ENCODE assay signal across 8 cellular contexts in the genomic region with DNA sequence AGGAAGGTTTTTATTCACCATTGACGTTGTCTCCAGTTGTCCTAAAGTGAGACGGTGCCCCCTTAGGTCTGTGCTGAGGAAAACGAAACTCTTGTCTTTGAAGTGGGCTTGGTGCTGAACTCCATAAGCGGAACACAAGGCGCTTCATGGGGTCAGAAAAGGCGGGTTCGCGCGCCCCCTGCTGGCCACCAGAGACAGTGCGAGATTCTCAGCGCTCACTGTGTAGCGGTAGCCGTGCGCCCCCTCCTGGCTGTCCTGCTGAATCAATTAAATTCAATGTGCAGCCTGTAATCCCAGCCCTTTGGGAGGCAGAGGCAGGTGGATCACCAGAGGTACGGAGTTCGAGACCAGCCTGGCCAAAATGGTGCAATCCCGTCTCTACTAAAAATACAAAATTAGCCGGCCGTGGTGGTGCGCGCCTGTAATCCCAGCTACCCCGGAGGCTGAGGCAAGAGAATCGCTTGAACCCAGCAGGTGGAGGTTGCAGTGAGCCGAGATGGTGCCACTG.
DNase-seq lines count a peak whose midpoint lies in the region; ATAC-seq and TF ChIP-seq lines count a peak whose summit lies in the region.

No MANE protein-coding gene starts in this region.

- WGBS in lung, 2 donors = 12 to 20% methylated on average over 24 of the region's 24 CpGs

- DNase-seq in CD1c-positive myeloid dendritic cell (ENCODE audit: extremely low spot score) (peak; percentile 86), NCI-H748 treated with DMSO at 0.1 percent for 48 hours (lab: John Stamatoyannopoulos, UW) (peak; percentile 48), cortex of kidney (lab: John Stamatoyannopoulos, UW) (peak; percentile 6), lung (ENCODE audit: low spot score) (peak; percentile 86)
- peak; percentile 84 for DNase-seq in activated CD4-positive, alpha-beta T cell treated with anti-CD3 and anti-CD28 coated beads, Interleukin-2, amount 50 U/mL, for 1 hour
- DNase-seq in stimulated activated CD8-positive, alpha-beta memory T cell treated with anti-CD3 and anti-CD28 coated beads, Interleukin-12 subunit alpha, Interleukin-12 subunit beta, amount 100 ng/mL, for 24 hours (ENCODE audit: extremely low read depth) = peak; percentile 45

- H3K27me3 ChIP-seq in lung (ENCODE audit: control insufficient read depth, insufficient read depth) = no peaks in the 10 kb centered on the region

- TF ChIP-seq CTCF in lung (IDR thresholded peaks at IDR 0.05; ENCODE audit: control extremely low read depth, extremely low read depth) = peak; percentile 99

- no peak overlapping the region for H3K4me3 ChIP-seq in lung

- no peaks in the 10 kb centered on the region for H3K36me3 ChIP-seq in lung (ENCODE audit: control insufficient read depth in 2 of 2, insufficient read depth in 2 of 2, low read length in 2 of 2)

- H3K27ac ChIP-seq in lung (ENCODE audit: low read depth in 1 of 2, low read length in 1 of 2) = no peak overlapping the region

- no peaks in the 10 kb centered on the region for H3K4me1 ChIP-seq in lung (ENCODE audit: control insufficient read depth in 2 of 2, insufficient read depth in 2 of 2, low read length in 2 of 2)

- ATAC-seq in GM19463 (IDR thresholded peaks at IDR 0.05; ENCODE audit: unreplicated experiment) = peak; percentile 91
- peak; percentile 52 for ATAC-seq in HG03558 (IDR thresholded peaks at IDR 0.05; ENCODE audit: extremely low read depth, unreplicated experiment)
- ATAC-seq in lung (ENCODE audit: insufficient read depth, low FRiP score) = peak; percentile 92

- H3K9me3 ChIP-seq in lung (ENCODE audit: control insufficient read depth in 2 of 2, insufficient read depth in 1 of 2, low read length in 1 of 2) = peaks cover 0 to 13% of the 10 kb centered on the region in 2 donors

Comparison
In these comparisons a context has a peak if more than half of its experiments do, and no peak if none do; other contexts are left out.
1. DNase-seq: peak in every context shown above with its lines; median percentile 86 in CD1c-positive myeloid dendritic cell; 86 in lung; 84 in activated CD4-positive, alpha-beta T cell treated with anti-CD3 and anti-CD28 coated beads, Interleukin-2, amount 50 U/mL, for 1 hour; 48 in NCI-H748 treated with DMSO at 0.1 percent for 48 hours; 45 in stimulated activated CD8-positive, alpha-beta memory T cell treated with anti-CD3 and anti-CD28 coated beads, Interleukin-12 subunit alpha, Interleukin-12 subunit beta, amount 100 ng/mL, for 24 hours; 6 in cortex of kidney.